In genomic region chr11:62054484-62055121, GRCh38 we compare ENCODE assay signal across 8 cellular contexts.
DNase-seq lines count a peak whose midpoint lies in the region; ATAC-seq, FAIRE-seq and TF ChIP-seq lines count a peak whose summit lies in the region.

No MANE protein-coding gene starts in this region.

- H3K9me3 Mint-ChIP-seq in CD4-positive, alpha-beta memory T cell, result no peaks in the 10 kb centered on the region
- H3K9me3 Mint-ChIP-seq in activated T-helper 17 cell treated with anti-CD3 and anti-CD28 coated beads, Interleukin-2, amount 50 U/mL, for 72 hours, result no peaks in the 10 kb centered on the region

- peaks cover 0 to 3% of the 10 kb centered on the region in 2 donors for H3K27me3 Mint-ChIP-seq in CD4-positive, alpha-beta memory T cell
- no peaks in the 10 kb centered on the region for H3K27me3 Mint-ChIP-seq in activated T-helper 17 cell treated with anti-CD3 and anti-CD28 coated beads, Interleukin-2, amount 50 U/mL, for 72 hours

- no peaks in the 10 kb centered on the region for H3K27me3 ChIP-seq in CD4-positive, alpha-beta memory T cell (ENCODE audit: insufficient read depth, low read length)

- no peaks in the 10 kb centered on the region for H3K4me1 Mint-ChIP-seq in CD4-positive, alpha-beta memory T cell
- H3K4me1 Mint-ChIP-seq in activated T-helper 17 cell treated with anti-CD3 and anti-CD28 coated beads, Interleukin-2, amount 50 U/mL, for 72 hours, result no peaks in the 10 kb centered on the region

- no peak overlapping the region for H3K4me3 ChIP-seq in CD4-positive, alpha-beta memory T cell (ENCODE audit: low read length in 2 of 2)
- no peak overlapping the region for H3K4me3 ChIP-seq in kidney (ENCODE audit: low read length in 2 of 2)

- intact Hi-C loops in CD4-positive, alpha-beta memory T cell (cut with micrococcal nuclease), result loop anchor here (1.0 kb wide), 2 partner anchors 155 to 257 kb away; no protein-coding TSS in a partner anchor
- intact Hi-C loops in kidney (cut with DNase I), result no loop called here

- TF ChIP-seq CTCF in RWPE1 (conservative IDR thresholded peaks at IDR 0.05; ENCODE audit: low read depth), result peak; percentile 81
- peak; percentile 25 for TF ChIP-seq CTCF in kidney (IDR thresholded peaks at IDR 0.05; ENCODE audit: borderline replicate concordance, extremely low read depth, insufficient read depth)

- no peaks in the 10 kb centered on the region for H3K36me3 ChIP-seq in CD4-positive, alpha-beta memory T cell (ENCODE audit: insufficient read depth, low read length)
- H3K36me3 ChIP-seq in kidney (ENCODE audit: control insufficient read depth in 1 of 2, insufficient read depth in 2 of 2, low read length in 2 of 2), result no peaks in the 10 kb centered on the region

- no peak overlapping the region for H3K4me3 Mint-ChIP-seq in CD4-positive, alpha-beta memory T cell
- no peak overlapping the region for H3K4me3 Mint-ChIP-seq in activated T-helper 17 cell treated with anti-CD3 and anti-CD28 coated beads, Interleukin-2, amount 50 U/mL, for 72 hours

- POLR2A ChIA-PET in CD4-positive, alpha-beta memory T cell (lab: Charles Lee; ENCODE audit: partially characterized antibody), result interaction anchor here (0.8 to 3.3 kb wide), 2 partner anchors 29 to 87 kb away, joined by 3 to 12 read pairs; partner anchors contain the start of gene FTH1
- POLR2A ChIA-PET in RWPE1 (lab: Yijun Ruan, JAX; ENCODE audit: low non-redundant PET), result no interaction called here

- H3K36me3 Mint-ChIP-seq in CD4-positive, alpha-beta memory T cell, result no peaks in the 10 kb centered on the region
- no peaks in the 10 kb centered on the region for H3K36me3 Mint-ChIP-seq in activated T-helper 17 cell treated with anti-CD3 and anti-CD28 coated beads, Interleukin-2, amount 50 U/mL, for 72 hours (ENCODE audit: low read depth)

- H3K27ac Mint-ChIP-seq in CD4-positive, alpha-beta memory T cell, result peak overlapping the region in 1 of 7 donors; percentile 29
- no peak overlapping the region for H3K27ac Mint-ChIP-seq in activated T-helper 17 cell treated with anti-CD3 and anti-CD28 coated beads, Interleukin-2, amount 50 U/mL, for 72 hours

- CTCF ChIA-PET in CD4-positive, alpha-beta memory T cell (lab: Charles Lee; ENCODE audit: partially characterized antibody), result interaction anchor here (0.6 to 4.8 kb wide), 5 partner anchors 27 to 159 kb away, joined by 3 to 28 read pairs (median 3); no protein-coding TSS in a partner anchor
- CTCF ChIA-PET in RWPE1 (lab: Yijun Ruan, JAX), result interaction anchor here (0.6 to 2.8 kb wide), 8 partner anchors 83 to 182 kb away, joined by 3 to 9 read pairs (median 4); partner anchors contain the start of gene BEST1

- no peak overlapping the region for H3K27ac ChIP-seq in CD4-positive, alpha-beta memory T cell (ENCODE audit: low read depth, low read length)
- H3K27ac ChIP-seq in RWPE1, result no peak overlapping the region
- no peak overlapping the region for H3K27ac ChIP-seq in kidney (ENCODE audit: low read depth in 2 of 2, low read length in 2 of 2)

- DNase-seq in CD4-positive, alpha-beta memory T cell, result peak; percentile 11 to 53 (median 36)
- DNase-seq in H4 (ENCODE audit: low spot score), result peak; percentile 76
- peak; percentile 44 for DNase-seq in RWPE1 (ENCODE audit: low spot score)
- DNase-seq in kidney, result no peak
- DNase-seq in KG1 (lab: John Stamatoyannopoulos, UW), result no peak

- H3K4me1 ChIP-seq in CD4-positive, alpha-beta memory T cell (ENCODE audit: insufficient read depth, low read length), result no peaks in the 10 kb centered on the region
- H3K4me1 ChIP-seq in kidney (ENCODE audit: control insufficient read depth in 1 of 2, insufficient read depth in 1 of 2, low read depth in 1 of 2, low read length in 2 of 2), result no peaks in the 10 kb centered on the region

- H3K9ac ChIP-seq in kidney (ENCODE audit: low read length in 2 of 2), result no peak overlapping the region

- no peaks in the 10 kb centered on the region for H3K9me3 ChIP-seq in CD4-positive, alpha-beta memory T cell (ENCODE audit: control insufficient read depth in 1 of 2, low read length in 2 of 2)
- no peaks in the 10 kb centered on the region for H3K9me3 ChIP-seq in kidney (ENCODE audit: control insufficient read depth in 1 of 2, low read length in 2 of 2)

- FAIRE-seq in kidney (lab: Jason Lieb, UNC), result no peak

- ATAC-seq in GM21423 (IDR thresholded peaks at IDR 0.05; ENCODE audit: unreplicated experiment) (no peak), HG02981 (IDR thresholded peaks at IDR 0.05; ENCODE audit: unreplicated experiment) (no peak)
- ATAC-seq in activated T-helper 17 cell treated with anti-CD3 and anti-CD28 coated beads, Interleukin-2, amount 50 U/mL, for 72 hours (replicated peaks), result no peak

Comparison
In these comparisons a context has a peak if more than half of its experiments do, and no peak if none do; other contexts are left out.
1. DNase-seq: peak in CD4-positive, alpha-beta memory T cell (5 of 5), H4 (single experiment) and RWPE1 (single experiment); none in kidney (single experiment) and KG1 (single experiment).